7 cellular contexts compared by ENCODE assay signal in the genomic region with DNA sequence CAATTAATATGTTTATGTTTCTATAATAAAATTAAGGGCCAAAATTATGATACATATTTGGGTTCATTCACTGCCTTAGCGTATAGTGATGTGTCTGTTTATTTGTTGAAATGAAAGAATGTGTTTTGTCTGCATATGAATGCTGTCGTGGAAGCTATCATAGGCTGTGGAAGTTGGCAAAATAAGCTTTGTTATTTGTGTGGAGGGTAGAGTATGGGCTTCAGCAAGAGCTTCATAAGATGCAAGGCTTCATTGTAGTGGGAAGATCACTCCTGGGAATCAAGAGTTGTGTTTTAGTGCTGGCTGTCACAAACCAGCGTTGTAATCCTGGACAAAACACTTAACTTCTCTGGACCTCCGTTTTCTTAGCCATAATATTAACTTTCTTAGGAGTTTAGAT. TPM values are rescaled to one million over a fixed set of nuclear protein-coding genes. Genes with fewer than 3 reads are reported as not detected.
DNase-seq lines count a peak whose midpoint lies in the region; ATAC-seq and TF ChIP-seq lines count a peak whose summit lies in the region.

No MANE protein-coding gene starts in this region.

- TF ChIP-seq CTCF in HEK293 (tag by site-specific recombination; IDR thresholded peaks at IDR 0.05) (no peak), WTC11 (IDR thresholded peaks at IDR 0.05) (no peak)

- POLR2A ChIA-PET in HEK293 (lab: Yijun Ruan, JAX) = interaction anchor here (0.7 to 1.6 kb wide), 2 partner anchors 61 to 152 kb away, joined by 3 to 5 read pairs; partner anchors contain the start of gene SFR1
- POLR2A ChIA-PET in WTC11 (lab: Charles Lee) = no interaction called here

- H3K4me3 ChIP-seq in HEK293 (ENCODE audit: low read depth, low read length) = peak overlapping the region; percentile 89

- no peaks in the 10 kb centered on the region for H3K36me3 Mint-ChIP-seq in WTC11
- H3K36me3 Mint-ChIP-seq in stimulated activated memory B cell treated with anti-CD40 and anti-IgM and Interleukin-4, amounts not matched to agents 10 μg/mL and 1 μg/mL and 100 μg/mL, for 72 hours = peaks cover 6% of the 10 kb centered on the region

- no peaks in the 10 kb centered on the region for H3K9me3 ChIP-seq in HEK293 (ENCODE audit: control insufficient read depth, insufficient read depth, low read depth, low read length)

- 0 out of 2 replicates have a peak, but pooled peaks cover 3% of the 10 kb centered on the region for H3K9me3 Mint-ChIP-seq in WTC11
- no peaks in the 10 kb centered on the region for H3K9me3 Mint-ChIP-seq in stimulated activated memory B cell treated with anti-CD40 and anti-IgM and Interleukin-4, amounts not matched to agents 10 μg/mL and 1 μg/mL and 100 μg/mL, for 72 hours

- no peak overlapping the region for H3K27ac Mint-ChIP-seq in WTC11
- H3K27ac Mint-ChIP-seq in stimulated activated memory B cell treated with anti-CD40 and anti-IgM and Interleukin-4, amounts not matched to agents 10 μg/mL and 1 μg/mL and 100 μg/mL, for 72 hours = no peak overlapping the region

- ATAC-seq in WTC11 (no peak), HG02678 (IDR thresholded peaks at IDR 0.05; ENCODE audit: unreplicated experiment) (no peak)
- ATAC-seq in stimulated activated memory B cell treated with anti-CD40 and anti-IgM and Interleukin-4, amounts not matched to agents 10 μg/mL and 1 μg/mL and 100 μg/mL, for 72 hours = no peak

- DNase-seq in WTC11 (ENCODE audit: low spot score) (no peak), glomerular visceral epithelial cell (ENCODE audit: extremely low spot score) (peak; percentile 6), CD1c-positive myeloid dendritic cell (ENCODE audit: extremely low spot score) (no peak), AG20443 (ENCODE audit: low spot score) (no peak)

- H3K36me3 ChIP-seq in HEK293 (ENCODE audit: control insufficient read depth in 2 of 2, insufficient read depth in 1 of 2, low read length in 2 of 2) = no peaks in the 10 kb centered on the region

- peaks cover 31% of the 10 kb centered on the region for H3K4me1 Mint-ChIP-seq in WTC11
- peaks cover 60% of the 10 kb centered on the region for H3K4me1 Mint-ChIP-seq in stimulated activated memory B cell treated with anti-CD40 and anti-IgM and Interleukin-4, amounts not matched to agents 10 μg/mL and 1 μg/mL and 100 μg/mL, for 72 hours

- peaks cover 5% of the 10 kb centered on the region; the same call in 1 of the 2 replicates for H3K4me1 ChIP-seq in HEK293 (ENCODE audit: control insufficient read depth, insufficient read depth, low read length)

- H3K27me3 Mint-ChIP-seq in WTC11 (ENCODE audit: low read depth) = peaks cover 13% of the 10 kb centered on the region
- H3K27me3 Mint-ChIP-seq in stimulated activated memory B cell treated with anti-CD40 and anti-IgM and Interleukin-4, amounts not matched to agents 10 μg/mL and 1 μg/mL and 100 μg/mL, for 72 hours = no peaks in the 10 kb centered on the region

- H3K27ac ChIP-seq in HEK293 (ENCODE audit: extremely low read depth, low read depth, low read length) = no peak overlapping the region

- peak overlapping the region; percentile 87 for H3K4me3 Mint-ChIP-seq in WTC11
- peak overlapping the region; percentile 35 for H3K4me3 Mint-ChIP-seq in stimulated activated memory B cell treated with anti-CD40 and anti-IgM and Interleukin-4, amounts not matched to agents 10 μg/mL and 1 μg/mL and 100 μg/mL, for 72 hours

- CTCF ChIA-PET in HEK293 (lab: Yijun Ruan, JAX) = interaction anchor here (0.6 to 2.0 kb wide), 4 partner anchors 66 to 85 kb away, joined by 3 to 10 read pairs (median 3); no protein-coding TSS in a partner anchor
- CTCF ChIA-PET in WTC11 (lab: Charles Lee) = interaction anchor here (1.7 to 2.1 kb wide), 2 partner anchors 13 to 81 kb away, joined by 4 to 6 read pairs; no protein-coding TSS in a partner anchor

TF ChIP-seq in HEK293, 187 proteins besides CTCF, POLR2A, EP300 and RAD21:
- TF ChIP-seq ZFP37 (tag by site-specific recombination; IDR thresholded peaks at IDR 0.05) (no peak), ZNF660 (tag by site-specific recombination; IDR thresholded peaks at IDR 0.05) (0 out of 2 replicates have a peak, but pooled peaks have one; percentile 9), BCL11A (tag by site-specific recombination; IDR thresholded peaks at IDR 0.05; ENCODE audit: low read depth) (no peak), ZNF785 (tag by site-specific recombination; IDR thresholded peaks at IDR 0.05) (no peak)
TF ChIP-seq in HEK293: peak in this region for 1.

TF ChIP-seq in WTC11, 78 proteins besides CTCF, POLR2A, EP300 and RAD21:
- TF ChIP-seq, protein P1, sequence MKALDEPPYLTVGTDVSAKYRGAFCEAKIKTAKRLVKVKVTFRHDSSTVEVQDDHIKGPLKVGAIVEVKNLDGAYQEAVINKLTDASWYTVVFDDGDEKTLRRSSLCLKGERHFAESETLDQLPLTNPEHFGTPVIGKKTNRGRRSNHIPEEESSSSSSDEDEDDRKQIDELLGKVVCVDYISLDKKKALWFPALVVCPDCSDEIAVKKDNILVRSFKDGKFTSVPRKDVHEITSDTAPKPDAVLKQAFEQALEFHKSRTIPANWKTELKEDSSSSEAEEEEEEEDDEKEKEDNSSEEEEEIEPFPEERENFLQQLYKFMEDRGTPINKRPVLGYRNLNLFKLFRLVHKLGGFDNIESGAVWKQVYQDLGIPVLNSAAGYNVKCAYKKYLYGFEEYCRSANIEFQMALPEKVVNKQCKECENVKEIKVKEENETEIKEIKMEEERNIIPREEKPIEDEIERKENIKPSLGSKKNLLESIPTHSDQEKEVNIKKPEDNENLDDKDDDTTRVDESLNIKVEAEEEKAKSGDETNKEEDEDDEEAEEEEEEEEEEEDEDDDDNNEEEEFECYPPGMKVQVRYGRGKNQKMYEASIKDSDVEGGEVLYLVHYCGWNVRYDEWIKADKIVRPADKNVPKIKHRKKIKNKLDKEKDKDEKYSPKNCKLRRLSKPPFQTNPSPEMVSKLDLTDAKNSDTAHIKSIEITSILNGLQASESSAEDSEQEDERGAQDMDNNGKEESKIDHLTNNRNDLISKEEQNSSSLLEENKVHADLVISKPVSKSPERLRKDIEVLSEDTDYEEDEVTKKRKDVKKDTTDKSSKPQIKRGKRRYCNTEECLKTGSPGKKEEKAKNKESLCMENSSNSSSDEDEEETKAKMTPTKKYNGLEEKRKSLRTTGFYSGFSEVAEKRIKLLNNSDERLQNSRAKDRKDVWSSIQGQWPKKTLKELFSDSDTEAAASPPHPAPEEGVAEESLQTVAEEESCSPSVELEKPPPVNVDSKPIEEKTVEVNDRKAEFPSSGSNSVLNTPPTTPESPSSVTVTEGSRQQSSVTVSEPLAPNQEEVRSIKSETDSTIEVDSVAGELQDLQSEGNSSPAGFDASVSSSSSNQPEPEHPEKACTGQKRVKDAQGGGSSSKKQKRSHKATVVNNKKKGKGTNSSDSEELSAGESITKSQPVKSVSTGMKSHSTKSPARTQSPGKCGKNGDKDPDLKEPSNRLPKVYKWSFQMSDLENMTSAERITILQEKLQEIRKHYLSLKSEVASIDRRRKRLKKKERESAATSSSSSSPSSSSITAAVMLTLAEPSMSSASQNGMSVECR (CRISPR knock-in tag; IDR thresholded peaks at IDR 0.05; ENCODE audit: borderline replicate concordance) = no peak
- TF ChIP-seq ZSCAN18 (CRISPR knock-in tag; IDR thresholded peaks at IDR 0.05) (no peak), TCF7 (CRISPR knock-in tag; IDR thresholded peaks at IDR 0.05; ENCODE audit: low read depth) (no peak), TEAD4 (CRISPR knock-in tag; IDR thresholded peaks at IDR 0.05) (no peak), ZMAT4 (CRISPR knock-in tag; IDR thresholded peaks at IDR 0.05) (no peak), EMX1 (CRISPR knock-in tag; IDR thresholded peaks at IDR 0.05) (no peak)

RNA-seq across cellular contexts. Expression of gene SLK, which starts 2.5 kb away (rescaled TPM):
- 17.6 to 19.2 TPM (median 18.9 TPM) in 3 replicates for total RNA-seq in WTC11 (2021)

RNA-seq across cellular contexts. Expression of gene STN1, which starts 51.5 kb away (rescaled TPM):
- 13.9 to 18.7 TPM (median 15.0 TPM) in 3 replicates for total RNA-seq in WTC11 (2021)
